Comparison of ENCODE assay signal across 2 cellular contexts in genomic region chr3:172466553-172467130, GRCh38.
TF ChIP-seq lines count a peak whose summit lies in the region.

No MANE protein-coding gene starts in this region.

TF ChIP-seq in SK-N-SH treated with all-trans-retinoic acid at 6 μM for 48 hours, 23 proteins besides CTCF, POLR2A, EP300 and RAD21 (continued from another document):
- TF ChIP-seq RARB (CRISPR knock-in tag; IDR thresholded peaks at IDR 0.05) (no peak), CSDC2 (CRISPR knock-in tag; IDR thresholded peaks at IDR 0.05) (no peak), PPARA (CRISPR knock-in tag; IDR thresholded peaks at IDR 0.05; ENCODE audit: borderline replicate concordance) (no peak), ARNTL (CRISPR knock-in tag; IDR thresholded peaks at IDR 0.05; ENCODE audit: borderline replicate concordance, low read depth) (no peak), ESRRG (CRISPR knock-in tag; IDR thresholded peaks at IDR 0.05) (no peak), TCF4 (CRISPR knock-in tag; IDR thresholded peaks at IDR 0.05; ENCODE audit: borderline replicate concordance) (no peak), ZFP30 (CRISPR knock-in tag; IDR thresholded peaks at IDR 0.05) (no peak), PATZ1 (CRISPR knock-in tag; IDR thresholded peaks at IDR 0.05; ENCODE audit: borderline replicate concordance) (no peak), BACH2 (CRISPR knock-in tag; IDR thresholded peaks at IDR 0.05; ENCODE audit: borderline replicate concordance) (no peak), OSR1 (CRISPR knock-in tag; IDR thresholded peaks at IDR 0.05) (no peak), ZNF565 (CRISPR knock-in tag; conservative IDR thresholded peaks at IDR 0.05; ENCODE audit: low read depth) (no peak)
- TF ChIP-seq, protein P1, sequence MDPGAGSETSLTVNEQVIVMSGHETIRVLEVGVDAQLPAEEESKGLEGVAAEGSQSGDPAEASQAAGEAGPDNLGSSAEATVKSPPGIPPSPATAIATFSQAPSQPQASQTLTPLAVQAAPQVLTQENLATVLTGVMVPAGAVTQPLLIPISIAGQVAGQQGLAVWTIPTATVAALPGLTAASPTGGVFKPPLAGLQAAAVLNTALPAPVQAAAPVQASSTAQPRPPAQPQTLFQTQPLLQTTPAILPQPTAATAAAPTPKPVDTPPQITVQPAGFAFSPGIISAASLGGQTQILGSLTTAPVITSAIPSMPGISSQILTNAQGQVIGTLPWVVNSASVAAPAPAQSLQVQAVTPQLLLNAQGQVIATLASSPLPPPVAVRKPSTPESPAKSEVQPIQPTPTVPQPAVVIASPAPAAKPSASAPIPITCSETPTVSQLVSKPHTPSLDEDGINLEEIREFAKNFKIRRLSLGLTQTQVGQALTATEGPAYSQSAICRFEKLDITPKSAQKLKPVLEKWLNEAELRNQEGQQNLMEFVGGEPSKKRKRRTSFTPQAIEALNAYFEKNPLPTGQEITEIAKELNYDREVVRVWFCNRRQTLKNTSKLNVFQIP (CRISPR knock-in tag; IDR thresholded peaks at IDR 0.05; ENCODE audit: borderline replicate concordance, low read depth), result no peak

TF ChIP-seq in SK-N-SH, 30 proteins besides CTCF, POLR2A, EP300 and RAD21 (continued from another document):
- TF ChIP-seq TCF12 (IDR thresholded peaks at IDR 0.05) (no peak), POLR2AphosphoS5 (IDR thresholded peaks at IDR 0.05; ENCODE audit: low read depth, low read length) (no peak), ELF1 (IDR thresholded peaks at IDR 0.05) (no peak), RCOR1 (IDR thresholded peaks at IDR 0.05; ENCODE audit: low read length) (no peak), YY1 (IDR thresholded peaks at IDR 0.05; ENCODE audit: low read depth) (no peak), GABPA (IDR thresholded peaks at IDR 0.05; ENCODE audit: low read depth) (no peak), REST (IDR thresholded peaks at IDR 0.05; ENCODE audit: low read depth, low read length) (no peak)
TF ChIP-seq in SK-N-SH: peak in this region for 0.
